2 cellular contexts compared by ENCODE assay signal in the genomic region with DNA sequence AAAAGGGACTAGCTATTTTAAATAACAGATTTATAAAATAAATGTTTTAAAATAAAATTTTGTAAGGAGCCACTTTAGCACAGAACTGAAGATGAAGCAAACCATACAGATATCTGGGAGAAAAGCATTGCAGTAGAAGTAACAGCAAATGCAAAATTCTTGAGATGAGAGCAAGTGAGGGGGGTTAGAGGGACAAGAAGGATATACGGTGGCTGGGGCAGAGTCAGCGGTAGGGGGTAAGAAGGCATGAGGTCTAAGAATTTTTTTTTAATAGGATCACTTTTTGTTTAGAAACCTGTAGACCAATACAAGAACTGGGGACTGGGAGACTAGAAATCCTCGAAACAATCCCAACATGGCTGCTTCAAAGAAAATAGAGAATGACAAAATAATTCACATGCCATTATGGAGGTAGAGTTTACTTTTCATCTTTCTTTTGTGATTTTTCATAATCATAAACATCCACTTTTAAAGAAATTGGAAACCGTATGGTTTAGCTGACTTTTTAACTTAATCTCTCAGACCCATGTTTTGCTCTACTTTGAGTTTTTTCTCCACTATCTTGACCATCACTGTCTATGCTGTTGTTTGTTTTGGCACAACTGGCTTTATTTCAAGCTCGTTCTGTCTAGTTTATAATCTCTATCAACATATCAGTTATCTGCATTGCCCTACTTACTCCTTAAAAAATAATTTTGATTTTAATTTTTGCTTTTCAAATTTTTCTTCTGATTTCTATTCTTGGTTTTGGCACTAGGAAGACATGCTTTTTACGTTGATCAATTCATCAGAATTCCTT.
TF ChIP-seq lines count a peak whose summit lies in the region.

No MANE protein-coding gene starts in this region.

TF ChIP-seq in liver, 16 proteins besides CTCF, POLR2A, EP300 and RAD21:
- TF ChIP-seq ZBTB33 (IDR thresholded peaks at IDR 0.05): no peak
- TF ChIP-seq FOXA2 (IDR thresholded peaks at IDR 0.05): peak; percentile 16

TF ChIP-seq in HepG2, 621 proteins besides CTCF, POLR2A, EP300 and RAD21:
- TF ChIP-seq ELF4 (CRISPR knock-in tag; IDR thresholded peaks at IDR 0.05; ENCODE audit: borderline replicate concordance) (no peak), DPF2 (CRISPR knock-in tag; IDR thresholded peaks at IDR 0.05; ENCODE audit: borderline replicate concordance, low read depth) (no peak), ZNF160 (CRISPR knock-in tag; IDR thresholded peaks at IDR 0.05) (no peak), HNF4G (IDR thresholded peaks at IDR 0.05; ENCODE audit: borderline replicate concordance, low read depth, low read length) (no peak), HNF4G (CRISPR knock-in tag; IDR thresholded peaks at IDR 0.05; ENCODE audit: borderline replicate concordance, low read depth) (no peak), MED13 (CRISPR knock-in tag; IDR thresholded peaks at IDR 0.05) (no peak)
